ENCODE assay signal across 8 cellular contexts in genomic region chr19:10870955-10871603, GRCh38. TPM values are rescaled to one million over a fixed set of nuclear protein-coding genes. Genes with fewer than 3 reads are reported as not detected.
DNase-seq lines count a peak whose midpoint lies in the region; ATAC-seq and TF ChIP-seq lines count a peak whose summit lies in the region.

Gene CARM1 (plus strand): TSS chr19:10871553. CDS start chr19:10871703, 150 bp downstream.

- DNase-seq in AG09319 (ENCODE audit: extremely low read depth, low read depth) (peak; percentile 98), NCI-H345 (lab: John Stamatoyannopoulos, UW) (peak; percentile 99), activated B cell treated with CpG ODN at 0.5 μM for 24 hours (peak; percentile 100), cardiac fibroblast (ENCODE audit: low read depth in 2 of 2) (peak; percentile 99 to 100), inferior parietal cortex (ENCODE audit: extremely low spot score) (peak; percentile 93), spleen (peak; percentile 100)

- no peaks in the 10 kb centered on the region for H3K27me3 Mint-ChIP-seq in activated B cell treated with CpG ODN at 0.5 μM for 24 hours

- peak; percentile 43 for TF ChIP-seq CTCF in AG09319 (IDR thresholded peaks at IDR 0.05; ENCODE audit: low read depth, low read length)
- TF ChIP-seq CTCF in activated B cell treated with CpG ODN at 0.5 μM for 24 hours (IDR thresholded peaks at IDR 0.05) = no peak
- TF ChIP-seq CTCF in cardiac fibroblast (IDR thresholded peaks at IDR 0.05; ENCODE audit: low read depth, low read length) = peak; percentile 34
- TF ChIP-seq CTCF in spleen (IDR thresholded peaks at IDR 0.05 in 8 of 11, conservative IDR thresholded peaks at IDR 0.05 in 3 of 11) = peak; percentile 50 to 95 (median 86)

- H3K9me3 Mint-ChIP-seq in activated B cell treated with CpG ODN at 0.5 μM for 24 hours = no peaks in the 10 kb centered on the region

- H3K36me3 Mint-ChIP-seq in activated B cell treated with CpG ODN at 0.5 μM for 24 hours (ENCODE audit: low read depth) = peaks cover 2% of the 10 kb centered on the region

- H3K27ac ChIP-seq in spleen = peak within 1 kb of the TSS in 7 of 8 donors; percentile 70 to 91 (median 83)

- ATAC-seq in GM19025 (IDR thresholded peaks at IDR 0.05; ENCODE audit: low read depth, unreplicated experiment) = peak; percentile 72
- ATAC-seq in HG03280 (IDR thresholded peaks at IDR 0.05; ENCODE audit: unreplicated experiment) = peak; percentile 75
- ATAC-seq in activated B cell treated with CpG ODN at 0.5 μM for 24 hours (ENCODE audit: low read depth) = peak; percentile 84

- POLR2A ChIA-PET in activated B cell treated with CpG ODN at 0.5 μM for 24 hours (lab: Charles Lee) = interaction anchor here (0.5 to 1.5 kb wide), 9 partner anchors 9 to 1082 kb away, joined by 3 to 7 read pairs (median 4); partner anchors contain the start of gene TMED1

- H3K4me3 Mint-ChIP-seq in activated B cell treated with CpG ODN at 0.5 μM for 24 hours = peak within 1 kb of the TSS; percentile 83

- H3K27me3 ChIP-seq in spleen (replicated peaks in 1 of 7) = peaks cover 0 to 4% (median 0%) of the 10 kb centered on the region in 7 donors

- H3K27ac Mint-ChIP-seq in activated B cell treated with CpG ODN at 0.5 μM for 24 hours = peak within 1 kb of the TSS; percentile 88

- H3K4me3 ChIP-seq in cardiac fibroblast (replicated peaks in 1 of 2; ENCODE audit: low read depth in 2 of 2, low read length in 2 of 2) (peak within 1 kb of the TSS; percentile 90 to 97), spleen (peak within 1 kb of the TSS; percentile 49 to 92 (median 68))

- peaks cover 0 to 17% (median 0%) of the 10 kb centered on the region in 6 donors for H3K36me3 ChIP-seq in spleen

- peaks cover 4 to 77% (median 34%) of the 10 kb centered on the region in 6 donors for H3K4me1 ChIP-seq in spleen

- intact Hi-C loops in activated B cell treated with CpG ODN at 0.5 μM for 24 hours (cut with micrococcal nuclease) (loop anchor here (1.0 to 10.0 kb wide), 9 partner anchors 35 to 1052 kb away; partner anchors contain the start of genes ANGPTL6, CDKN2D, FBXL12 and ILF3), spleen (cut with DNase I; ENCODE audit: low total_unique reads) (no loop called here)

- TF ChIP-seq POLR2A in spleen (IDR thresholded peaks at IDR 0.05) = no peak

- 0 to 1% (median 1%) methylated on average over 4 to 98 of the region's 99 CpGs for WGBS in spleen, 5 donors

- CTCF ChIA-PET in activated B cell treated with CpG ODN at 0.5 μM for 24 hours (lab: Charles Lee) = interaction anchor here (0.6 to 1.5 kb wide), 5 partner anchors 17 to 154 kb away, joined by 3 to 7 read pairs (median 5); partner anchors contain the start of genes DNM2 and TMED1

- H3K9me3 ChIP-seq in spleen = no peaks in the 10 kb centered on the region

- H3K4me1 Mint-ChIP-seq in activated B cell treated with CpG ODN at 0.5 μM for 24 hours = peaks cover 44% of the 10 kb centered on the region

RNA-seq across cellular contexts. Expression of gene CARM1, which starts in this region (rescaled TPM):
- total RNA-seq in activated B cell treated with CpG ODN at 0.5 μM for 24 hours (32.3 and 39.1 TPM in 2 replicates), spleen (10 to 100 TPM; 18.2 to 32.0 (median 29.4) TPM)
- polyA plus RNA-seq in spleen = 10 to 100 TPM; 13.6 to 25.7 (median 13.7) TPM

Comparison
In these comparisons a context has a peak if more than half of its experiments do, and no peak if none do; other contexts are left out.
1. Peak in every context shown above with its lines: DNase-seq, ATAC-seq, H3K4me3 ChIP-seq and H3K27ac ChIP-seq.